Comparison of ENCODE assay signal across 16 cellular contexts in the genomic region with DNA sequence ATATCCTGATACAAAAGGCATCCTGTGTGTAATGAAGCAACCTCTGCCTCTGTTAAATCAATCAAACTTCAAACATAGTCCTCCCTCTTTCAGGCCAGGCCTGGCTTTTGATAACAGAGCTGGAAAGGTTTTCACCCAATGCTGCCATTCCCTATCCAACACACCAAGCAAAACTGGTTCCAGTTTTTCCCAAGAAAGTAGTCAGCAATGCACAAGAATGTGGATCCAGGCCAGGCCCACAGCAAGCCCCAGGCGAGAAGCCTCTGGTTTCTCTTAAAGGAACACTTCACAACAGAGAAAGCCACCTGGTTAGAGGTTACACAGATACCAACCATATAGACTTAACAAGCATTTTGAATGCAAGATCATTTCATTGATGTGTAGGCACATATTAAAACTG. TPM values are rescaled to one million over a fixed set of nuclear protein-coding genes. Genes with fewer than 3 reads are reported as not detected.
DNase-seq lines count a peak whose midpoint lies in the region; ATAC-seq and TF ChIP-seq lines count a peak whose summit lies in the region.
"Had no signal": no experiment of that assay in that cellular context is flagged by ENCODE, and none has a peak within 500 bp of the region (broad histone marks: within the 10 kb centered on the region; RNA-seq: fewer than 3 reads in every experiment).

No MANE protein-coding gene starts in this region.

- no peak overlapping the region for H3K4me3 ChIP-seq in Panc1 (ENCODE audit: low read depth in 2 of 2, low read length in 2 of 2)
- H3K4me3 ChIP-seq in fibroblast of the aortic adventitia (ENCODE audit: low read depth, low read length) = peak overlapping the region; percentile 29
- H3K4me3 ChIP-seq in prostate gland = no peak overlapping the region
- H3K4me3 ChIP-seq: gastroesophageal sphincter had no signal

- no peak for ATAC-seq in Panc1
- no peak for ATAC-seq in HG02852 (IDR thresholded peaks at IDR 0.05; ENCODE audit: unreplicated experiment)
- no peak for ATAC-seq in HG02678 (IDR thresholded peaks at IDR 0.05; ENCODE audit: unreplicated experiment)
- ATAC-seq: activated CD4-positive, CD25-positive, alpha-beta regulatory T cell treated with anti-CD3 and anti-CD28 coated beads, Interleukin-2, amount 50 U/mL, for 24 hours; gastroesophageal sphincter; stimulated activated naive CD8-positive, alpha-beta T cell treated with anti-CD3 and anti-CD28 coated beads, Interleukin-15, Interleukin-2, amounts not matched to agents 100 U/mL and 50 U/mL, for 24 hours had no signal

- in situ Hi-C loops in Panc1 (cut with HindIII; ENCODE audit: low pct_unique_long_range_greater_than_20kb, low sequenced_read_pairs) = no loop called here

- no peak for TF ChIP-seq POLR2A in prostate gland (IDR thresholded peaks at IDR 0.05)

- no TSS peak for BruUV-seq in Panc1 (replicated peaks; lab: Mats Ljungman, UMichigan)

- TF ChIP-seq CTCF in Panc1 (IDR thresholded peaks at IDR 0.05) (no peak), fibroblast of the aortic adventitia (IDR thresholded peaks at IDR 0.05; ENCODE audit: insufficient read depth, low read length) (no peak), prostate gland (IDR thresholded peaks at IDR 0.05) (no peak)

- H3K4me1 ChIP-seq in Panc1 (ENCODE audit: control insufficient read depth, insufficient read depth, low read length) (peaks cover 25% of the 10 kb centered on the region), prostate gland (replicated peaks) (no peaks in the 10 kb centered on the region)

- CTCF ChIA-PET in Panc1 (lab: Charles Lee) = no interaction called here

- H3K36me3 ChIP-seq in Panc1 (ENCODE audit: control insufficient read depth, insufficient read depth, low read length) (no peaks in the 10 kb centered on the region), prostate gland (no peaks in the 10 kb centered on the region)
- H3K36me3 ChIP-seq: gastroesophageal sphincter had no signal

- H3K27ac ChIP-seq in Panc1 (ENCODE audit: low read length) = peak overlapping the region; percentile 84
- H3K27ac ChIP-seq in prostate gland = no peak overlapping the region
- H3K27ac ChIP-seq: C4-2B, gastroesophageal sphincter had no signal

- H3K27me3 ChIP-seq in Panc1 (ENCODE audit: control insufficient read depth, insufficient read depth, low read length) (no peaks in the 10 kb centered on the region; the same call in 1 of the 2 replicates), prostate gland (replicated peaks; ENCODE audit: insufficient read depth) (no peaks in the 10 kb centered on the region)

- POLR2A ChIA-PET in Panc1 (lab: Charles Lee) = no interaction called here

- intact Hi-C loops in Panc1 (cut with micrococcal nuclease; ENCODE audit: unreplicated experiment) = loop anchor here (10.0 kb wide), 1 partner anchor 165 kb away; no protein-coding TSS in a partner anchor
- intact Hi-C loops in prostate gland (cut with DNase I) = no loop called here

- DNase-seq in ELR (ENCODE audit: low read depth) (peak; percentile 51), Panc1 (ENCODE audit: low read depth, low spot score) (no peak), fibroblast of the aortic adventitia (ENCODE audit: low read depth) (peak; percentile 73), retina (peak; percentile 36), prostate gland (ENCODE audit: low spot score) (no peak)
- DNase-seq: activated naive CD4-positive, alpha-beta T cell; endodermal cell; KG1; NCI-H1436 treated with DMSO at 0.1 percent for 48 hours; SHP77; stimulated activated naive CD8-positive, alpha-beta T cell treated with anti-CD3 and anti-CD28 coated beads, Interleukin-15, Interleukin-2, amounts not matched to agents 100 U/mL and 50 U/mL, for 24 hours had no signal

- 59% methylated on average over 1 of the region's 1 CpG for WGBS in prostate gland

- no peaks in the 10 kb centered on the region for H3K9me3 ChIP-seq in Panc1 (ENCODE audit: control insufficient read depth, insufficient read depth, low read depth, low read length)
- no peaks in the 10 kb centered on the region for H3K9me3 ChIP-seq in prostate gland
- H3K9me3 ChIP-seq: gastroesophageal sphincter had no signal

RNA-seq across cellular contexts. Expression of a gene that starts 3.1 kb away (rescaled TPM):
- total RNA-seq in Panc1 (2021; ENCODE audit: unreplicated experiment) = 11.1 TPM
- 4.3 TPM for polyA plus RNA-seq in Panc1 (2012; ENCODE audit: insufficient read length)
- 4.0 and 69.9 TPM in 2 replicates for total RNA-seq in fibroblast of the aortic adventitia (ENCODE audit: low replicate concordance)
- 10 to 100 TPM in 1 of 2 donors, under 1 TPM in 1; 0.91 to 14.0 TPM for total RNA-seq in prostate gland

RNA-seq across cellular contexts. Expression of a gene that starts 49.2 kb away (rescaled TPM):
- total RNA-seq in Panc1 (2021; ENCODE audit: unreplicated experiment) (19.0 TPM), fibroblast of the aortic adventitia (ENCODE audit: low replicate concordance) (4.0 and 19.7 TPM in 2 replicates), prostate gland (1 to 10 TPM in 1 of 2 donors, under 1 TPM in 1; 0.50 to 7.6 TPM)
- polyA plus RNA-seq in Panc1 (2012; ENCODE audit: insufficient read length) = 4.2 TPM

Comparison
In these comparisons a context has a peak if more than half of its experiments do, and no peak if none do; other contexts are left out.
1. DNase-seq: peak in ELR (single experiment), fibroblast of the aortic adventitia (single experiment) and retina (single experiment); none in Panc1 (single experiment) and prostate gland (single experiment).